Comparison of ENCODE assay signal across 1 cellular context in genomic region chr1:162072770-162073169, GRCh38.
TF ChIP-seq lines count a peak whose summit lies in the region.

No MANE protein-coding gene starts in this region.

TF ChIP-seq in liver, 16 proteins besides CTCF, POLR2A, EP300 and RAD21 (continued from another document):
- TF ChIP-seq ZBTB33 (IDR thresholded peaks at IDR 0.05) (no peak), TAF1 (conservative IDR thresholded peaks at IDR 0.05) (no peak), YY1 (IDR thresholded peaks at IDR 0.05) (no peak)
TF ChIP-seq in liver: peak in this region for 5.
